ENCODE assay signal across 1 cellular context in genomic region chr6:129709909-129710721, GRCh38.
A peak's percentile ranks its signal among the peaks of the same experiment; 100 is the strongest.
TF ChIP-seq lines count a peak whose summit lies in the region.

ARHGAP18 (minus strand) TSS chr6:129710177; CDS start chr6:129710136, 41 bp downstream.

TF ChIP-seq in HepG2, 621 proteins besides CTCF, POLR2A, EP300 and RAD21 (continued from another document and continues in another):
- no peak for TF ChIP-seq MAFF (IDR thresholded peaks at IDR 0.05; ENCODE audit: low read depth, low read length)
- TF ChIP-seq AHDC1 (CRISPR knock-in tag; IDR thresholded peaks at IDR 0.05; ENCODE audit: borderline replicate concordance), result peak; percentile 61
- TF ChIP-seq NFE2 (CRISPR knock-in tag; IDR thresholded peaks at IDR 0.05), result no peak
- TF ChIP-seq NONO (IDR thresholded peaks at IDR 0.05), result no peak
- peak; percentile 82 for TF ChIP-seq NONO (CRISPR knock-in tag; conservative IDR thresholded peaks at IDR 0.05)
- TF ChIP-seq ZSCAN29 (CRISPR knock-in tag; conservative IDR thresholded peaks at IDR 0.05), result peak; percentile 92
- TF ChIP-seq ZNF274 (CRISPR knock-in tag; IDR thresholded peaks at IDR 0.05), result peak; percentile 89
- TF ChIP-seq SOX5 (CRISPR knock-in tag; IDR thresholded peaks at IDR 0.05; ENCODE audit: borderline replicate concordance), result peak; percentile 82; the same call in 1 of the 2 replicates
- TF ChIP-seq ZNF574 (CRISPR knock-in tag; IDR thresholded peaks at IDR 0.05), result peak; percentile 85
- TF ChIP-seq MATR3 (CRISPR knock-in tag; IDR thresholded peaks at IDR 0.05), result no peak
- no peak for TF ChIP-seq AFF4 (CRISPR knock-in tag; IDR thresholded peaks at IDR 0.05)
- TF ChIP-seq GMEB2 (CRISPR knock-in tag; IDR thresholded peaks at IDR 0.05; ENCODE audit: low read depth), result no peak
- TF ChIP-seq ZNF143 (CRISPR knock-in tag; IDR thresholded peaks at IDR 0.05), result peak; percentile 55; the same call in 1 of the 2 replicates
- peak; percentile 92 for TF ChIP-seq STAT6 (CRISPR knock-in tag; IDR thresholded peaks at IDR 0.05; ENCODE audit: borderline replicate concordance)
- no peak for TF ChIP-seq NFKBIZ (CRISPR knock-in tag; IDR thresholded peaks at IDR 0.05)
- TF ChIP-seq ZGPAT (CRISPR knock-in tag; IDR thresholded peaks at IDR 0.05), result peak; percentile 93
- TF ChIP-seq CBX1 (IDR thresholded peaks at IDR 0.05; ENCODE audit: low read depth), result peak; percentile 89
- 0 out of 2 replicates have a peak, but pooled peaks have one; percentile 69 for TF ChIP-seq ZNF713 (CRISPR knock-in tag; IDR thresholded peaks at IDR 0.05)
- no peak for TF ChIP-seq XBP1 (CRISPR knock-in tag; IDR thresholded peaks at IDR 0.05)
- TF ChIP-seq TRIM24 (CRISPR knock-in tag; IDR thresholded peaks at IDR 0.05), result no peak
- TF ChIP-seq ZNF275 (CRISPR knock-in tag; IDR thresholded peaks at IDR 0.05; ENCODE audit: borderline replicate concordance), result peak; percentile 81; the same call in 1 of the 2 replicates
- TF ChIP-seq ZNF570 (CRISPR knock-in tag; IDR thresholded peaks at IDR 0.05; ENCODE audit: borderline replicate concordance), result no peak
- no peak for TF ChIP-seq E2F5 (CRISPR knock-in tag; conservative IDR thresholded peaks at IDR 0.05)
- TF ChIP-seq ZNF317 (CRISPR knock-in tag; IDR thresholded peaks at IDR 0.05), result peak; percentile 78
- TF ChIP-seq ZNF879 (CRISPR knock-in tag; IDR thresholded peaks at IDR 0.05), result peak; percentile 70; the same call in 1 of the 2 replicates
- no peak for TF ChIP-seq CREB3 (CRISPR knock-in tag; IDR thresholded peaks at IDR 0.05)
- no peak; the same call in 1 of the 2 replicates for TF ChIP-seq ZNF749 (CRISPR knock-in tag; IDR thresholded peaks at IDR 0.05; ENCODE audit: borderline replicate concordance)
- TF ChIP-seq KLF9 (CRISPR knock-in tag; IDR thresholded peaks at IDR 0.05; ENCODE audit: low read depth), result peak; percentile 80; the same call in 1 of the 2 replicates
- TF ChIP-seq ZBTB43 (CRISPR knock-in tag; conservative IDR thresholded peaks at IDR 0.05), result peak; percentile 64; the same call in 1 of the 2 replicates
- TF ChIP-seq ETS1 (CRISPR knock-in tag; IDR thresholded peaks at IDR 0.05), result 0 out of 2 replicates have a peak, but pooled peaks have one; percentile 73
